Comparison of ENCODE assay signal across 26 cellular contexts in the genomic region with DNA sequence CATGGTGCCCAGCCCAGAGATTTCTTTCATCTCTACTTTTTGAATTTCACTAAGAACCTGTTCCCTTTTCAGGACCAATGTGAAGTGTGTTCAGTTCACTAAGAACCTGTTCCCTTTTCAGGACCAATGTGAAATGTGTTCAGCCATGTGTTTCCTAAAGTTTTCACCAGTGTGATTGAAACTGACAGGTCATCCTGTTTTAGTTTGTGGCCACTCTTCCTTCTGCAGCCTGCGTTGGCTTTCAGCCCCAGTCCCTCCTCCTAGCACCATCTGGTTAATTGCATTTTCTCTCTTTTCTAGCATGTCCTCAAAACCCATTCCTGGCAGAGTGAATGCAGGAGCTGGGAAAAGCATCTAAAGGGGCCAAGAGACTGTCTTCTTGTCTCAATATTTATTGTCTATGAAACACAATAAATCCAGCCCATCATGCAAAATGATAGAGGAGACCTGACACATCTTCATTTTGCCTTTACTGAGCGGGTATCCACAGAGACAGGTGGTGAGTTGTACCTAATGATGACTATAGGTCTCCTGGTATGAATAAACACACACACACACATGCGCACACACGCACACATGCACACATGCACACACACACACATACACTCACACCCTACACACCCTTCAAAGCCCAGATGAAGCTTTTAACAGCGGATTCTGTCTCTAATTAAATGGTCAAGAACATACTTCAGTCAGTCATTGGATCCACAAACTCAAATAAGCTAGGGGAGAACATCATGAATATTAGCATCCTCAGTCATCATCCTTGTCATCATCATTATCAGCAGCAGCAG. TPM values are rescaled to one million over a fixed set of nuclear protein-coding genes. Genes with fewer than 3 reads are reported as not detected.
DNase-seq lines count a peak whose midpoint lies in the region; ATAC-seq, FAIRE-seq and TF ChIP-seq lines count a peak whose summit lies in the region.
"Had no signal": no experiment of that assay in that cellular context is flagged by ENCODE, and none has a peak within 500 bp of the region (broad histone marks: within the 10 kb centered on the region; RNA-seq: fewer than 3 reads in every experiment).

No MANE protein-coding gene starts in this region.

- peaks cover 21% of the 10 kb centered on the region for H3K4me1 Mint-ChIP-seq in dendritic cell treated with granulocyte-macrophage colony-stimulating factor and Interleukin-4, amounts not matched to agents 40 ng/mL and 50 ng/mL, for 4 days (ENCODE audit: low read depth)
- peaks cover 10% of the 10 kb centered on the region for H3K4me1 Mint-ChIP-seq in endodermal cell

- peak; percentile 35 for ATAC-seq in GM21529 (IDR thresholded peaks at IDR 0.05; ENCODE audit: unreplicated experiment)
- ATAC-seq: heart right ventricle; natural killer cell treated with Interleukin-12 subunit alpha and Interleukin-12 subunit beta and Interleukin-15 and Interleukin-18, amount 100 ng/mL, for 72 hours; Right ventricle myocardium inferior had no signal

- no peak overlapping the region for H3K27ac ChIP-seq in endodermal cell (ENCODE audit: low read depth, low read length)
- H3K27ac ChIP-seq: adrenal gland, heart right ventricle, testis had no signal

- no peaks in the 10 kb centered on the region for H3K4me1 ChIP-seq in endodermal cell (ENCODE audit: control insufficient read depth, insufficient read depth, low read length)

- H3K36me3 Mint-ChIP-seq in dendritic cell treated with granulocyte-macrophage colony-stimulating factor and Interleukin-4, amounts not matched to agents 40 ng/mL and 50 ng/mL, for 4 days (ENCODE audit: low read depth), result no peaks in the 10 kb centered on the region
- no peaks in the 10 kb centered on the region for H3K36me3 Mint-ChIP-seq in endodermal cell (ENCODE audit: low read depth)
- H3K36me3 Mint-ChIP-seq: natural killer cell treated with Interleukin-12 subunit alpha and Interleukin-12 subunit beta and Interleukin-15 and Interleukin-18, amount 100 ng/mL, for 72 hours had no signal

- H3K9me3 Mint-ChIP-seq in dendritic cell treated with granulocyte-macrophage colony-stimulating factor and Interleukin-4, amounts not matched to agents 40 ng/mL and 50 ng/mL, for 4 days, result no peaks in the 10 kb centered on the region
- H3K9me3 Mint-ChIP-seq in endodermal cell, result no peaks in the 10 kb centered on the region
- H3K9me3 Mint-ChIP-seq: memory B cell; natural killer cell treated with Interleukin-12 subunit alpha and Interleukin-12 subunit beta and Interleukin-15 and Interleukin-18, amount 100 ng/mL, for 72 hours had no signal

- TF ChIP-seq CTCF in endodermal cell (conservative IDR thresholded peaks at IDR 0.05), result no peak
- TF ChIP-seq CTCF in GM13977 (IDR thresholded peaks at IDR 0.05; ENCODE audit: extremely low read depth, insufficient read depth, missing control alignments), result no peak

- H3K36me3 ChIP-seq in endodermal cell (ENCODE audit: control insufficient read depth, insufficient read depth, low read length), result no peaks in the 10 kb centered on the region
- H3K36me3 ChIP-seq: adrenal gland, heart right ventricle, MG63 had no signal

- DNase-seq in GM12892 (ENCODE audit: insufficient read length) (no peak), NCI-H69 (lab: John Stamatoyannopoulos, UW) (peak; percentile 50), endodermal cell (no peak), NCI-H2107 treated with DMSO at 0.1 percent for 48 hours (lab: John Stamatoyannopoulos, UW; ENCODE audit: unreplicated experiment) (no peak), GM13977 (ENCODE audit: low spot score) (no peak)
- no peak for DNase-seq in stimulated activated naive CD4-positive, alpha-beta T cell (lab: John Stamatoyannopoulos, UW)
- DNase-seq: activated B cell treated with CpG ODN at 0.5 μM for 24 hours; adrenal gland; effector memory CD4-positive, alpha-beta T cell; heart right ventricle; HFFc6; MG63; NCI-H2107; stimulated activated CD4-positive, alpha-beta T cell treated with anti-CD3 and anti-CD28 coated beads, Interleukin-4, amount 100 ng/mL, for 4 hours; stimulated activated CD8-positive, alpha-beta memory T cell treated with anti-CD3 and anti-CD28 coated beads, Interleukin-4, amount 100 ng/mL, for 48 hours; T-helper 2 cell; testis had no signal

- peak; percentile 70 for FAIRE-seq in GM12892 (lab: Jason Lieb, UNC)
- FAIRE-seq: islet of Langerhans had no signal

- in situ Hi-C loops in GM13977 (cut with MboI; ENCODE audit: low pct_unique_long_range_greater_than_20kb, low sequenced_read_pairs, unreplicated experiment), result no loop called here

- no peaks in the 10 kb centered on the region for H3K9me3 ChIP-seq in endodermal cell (ENCODE audit: control insufficient read depth, low read length)
- H3K9me3 ChIP-seq: adrenal gland, heart right ventricle, MG63, testis had no signal

- no peak overlapping the region for H3K4me3 Mint-ChIP-seq in dendritic cell treated with granulocyte-macrophage colony-stimulating factor and Interleukin-4, amounts not matched to agents 40 ng/mL and 50 ng/mL, for 4 days
- no peak overlapping the region for H3K4me3 Mint-ChIP-seq in endodermal cell
- H3K4me3 Mint-ChIP-seq: activated B cell treated with CpG ODN at 0.5 μM for 24 hours; HFFc6; memory B cell; natural killer cell treated with Interleukin-12 subunit alpha and Interleukin-12 subunit beta and Interleukin-15 and Interleukin-18, amount 100 ng/mL, for 72 hours had no signal

- TF ChIP-seq POLR2A in GM12892 (IDR thresholded peaks at IDR 0.05; ENCODE audit: low read depth, low read length), result no peak

- peaks cover 19% of the 10 kb centered on the region for H3K27me3 Mint-ChIP-seq in dendritic cell treated with granulocyte-macrophage colony-stimulating factor and Interleukin-4, amounts not matched to agents 40 ng/mL and 50 ng/mL, for 4 days
- H3K27me3 Mint-ChIP-seq in endodermal cell (ENCODE audit: insufficient read depth), result peaks cover 3% of the 10 kb centered on the region
- H3K27me3 Mint-ChIP-seq: progenitor cell of endocrine pancreas had no signal

- WGBS in endodermal cell (ENCODE audit: insufficient coverage in 1 of 2, insufficient read length in 1 of 2), 2 experiments, result 90 to 96% methylated on average over 4 to 5 of the region's 5 CpGs

- intact Hi-C loops in dendritic cell treated with granulocyte-macrophage colony-stimulating factor and Interleukin-4, amounts not matched to agents 40 ng/mL and 50 ng/mL, for 4 days (cut with micrococcal nuclease), result no loop called here

- H3K27me3 ChIP-seq in endodermal cell (ENCODE audit: control insufficient read depth, insufficient read depth, low read length, poor library complexity, severe bottlenecking), result no peaks in the 10 kb centered on the region
- H3K27me3 ChIP-seq: adrenal gland, testis had no signal

- peak overlapping the region; percentile 39 for H3K27ac Mint-ChIP-seq in dendritic cell treated with granulocyte-macrophage colony-stimulating factor and Interleukin-4, amounts not matched to agents 40 ng/mL and 50 ng/mL, for 4 days
- no peak overlapping the region for H3K27ac Mint-ChIP-seq in endodermal cell
- H3K27ac Mint-ChIP-seq: activated B cell treated with CpG ODN at 0.5 μM for 24 hours; HFFc6; memory B cell; natural killer cell treated with Interleukin-12 subunit alpha and Interleukin-12 subunit beta and Interleukin-15 and Interleukin-18, amount 100 ng/mL, for 72 hours; progenitor cell of endocrine pancreas had no signal

- no peak overlapping the region for H3K4me3 ChIP-seq in endodermal cell (ENCODE audit: low read length)
- H3K4me3 ChIP-seq: adrenal gland, heart right ventricle, MG63, smooth muscle cell, testis had no signal

- H3K9ac ChIP-seq in endodermal cell (ENCODE audit: extremely low read depth, low read length, poor library complexity, severe bottlenecking), result no peak overlapping the region

RNA-seq across cellular contexts. Expression of gene PANK3, which starts 6.1 kb away (rescaled TPM):
- 22.3 TPM for polyA plus RNA-seq in GM12892 (2012; ENCODE audit: missing spikeins)
- total RNA-seq in endodermal cell, result 100 to 1,000 TPM; 101 to 111 TPM
- polyA plus RNA-seq in endodermal cell (2013, experiment 1 of 2), result 64.0 TPM
- 69.9 TPM for polyA plus RNA-seq in endodermal cell (2013, experiment 2 of 2)

RNA-seq across cellular contexts. Expression of gene FBLL1, which starts 56.2 kb away (rescaled TPM):
- polyA plus RNA-seq in GM12892 (2012; ENCODE audit: missing spikeins), result 0.23 TPM
- 1 to 10 TPM in 1 of 2 donors, under 1 TPM in 1; 0.60 to 1.1 TPM for total RNA-seq in endodermal cell
- 6.3 TPM for polyA plus RNA-seq in endodermal cell (2013, experiment 1 of 2)
- polyA plus RNA-seq in endodermal cell (2013, experiment 2 of 2), result 4.8 TPM
- total RNA-seq: activated CD8-positive, alpha-beta memory T cell treated with anti-CD3 and anti-CD28 coated beads for 36 hours; HFFc6; Right ventricle myocardium inferior had no signal
